In the genomic region with DNA sequence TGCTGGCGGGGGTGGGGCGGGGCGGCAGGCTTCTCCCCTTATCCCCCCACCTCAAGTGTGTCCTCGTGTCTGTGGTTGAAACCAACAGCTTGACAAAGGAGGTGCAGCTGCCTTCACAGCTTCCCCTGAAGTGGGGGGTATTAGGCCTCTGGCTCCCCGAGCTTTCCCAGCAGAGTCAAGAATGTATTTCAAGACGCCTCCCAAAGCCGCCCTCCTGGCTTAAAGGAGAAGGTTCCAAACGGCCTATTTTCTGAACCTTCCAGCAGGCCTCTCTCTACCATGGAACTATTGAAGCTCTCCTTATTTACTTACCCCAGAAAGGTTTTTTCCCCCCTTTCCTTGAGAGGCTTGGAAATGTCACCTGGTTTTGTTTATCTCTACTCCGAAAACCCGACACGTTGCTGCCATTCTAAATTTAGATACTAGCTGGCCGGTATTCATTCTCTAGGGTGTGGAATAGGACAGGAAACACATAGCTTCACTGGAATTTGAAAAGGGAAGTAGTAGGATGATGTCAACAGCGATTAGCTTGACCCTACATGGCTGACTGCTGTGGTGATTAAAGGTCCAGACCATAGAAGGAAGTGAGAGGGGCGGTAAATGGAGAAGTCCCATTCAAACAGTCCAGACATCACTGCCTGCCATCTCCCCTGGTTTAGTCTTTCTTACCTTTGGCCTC, we compare ENCODE assay signal across 1 cellular context.
TF ChIP-seq lines count a peak whose summit lies in the region.

No MANE protein-coding gene starts in this region.

TF ChIP-seq in HepG2, 621 proteins besides CTCF, POLR2A, EP300 and RAD21 (continued from another document and continues in another):
- TF ChIP-seq ZNF333 (CRISPR knock-in tag; IDR thresholded peaks at IDR 0.05; ENCODE audit: borderline replicate concordance): no peak
- no peak for TF ChIP-seq KLF9 (CRISPR knock-in tag; IDR thresholded peaks at IDR 0.05; ENCODE audit: low read depth)
- TF ChIP-seq, protein P1, sequence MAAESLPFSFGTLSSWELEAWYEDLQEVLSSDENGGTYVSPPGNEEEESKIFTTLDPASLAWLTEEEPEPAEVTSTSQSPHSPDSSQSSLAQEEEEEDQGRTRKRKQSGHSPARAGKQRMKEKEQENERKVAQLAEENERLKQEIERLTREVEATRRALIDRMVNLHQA (CRISPR knock-in tag; IDR thresholded peaks at IDR 0.05): no peak
- TF ChIP-seq, protein P2, sequence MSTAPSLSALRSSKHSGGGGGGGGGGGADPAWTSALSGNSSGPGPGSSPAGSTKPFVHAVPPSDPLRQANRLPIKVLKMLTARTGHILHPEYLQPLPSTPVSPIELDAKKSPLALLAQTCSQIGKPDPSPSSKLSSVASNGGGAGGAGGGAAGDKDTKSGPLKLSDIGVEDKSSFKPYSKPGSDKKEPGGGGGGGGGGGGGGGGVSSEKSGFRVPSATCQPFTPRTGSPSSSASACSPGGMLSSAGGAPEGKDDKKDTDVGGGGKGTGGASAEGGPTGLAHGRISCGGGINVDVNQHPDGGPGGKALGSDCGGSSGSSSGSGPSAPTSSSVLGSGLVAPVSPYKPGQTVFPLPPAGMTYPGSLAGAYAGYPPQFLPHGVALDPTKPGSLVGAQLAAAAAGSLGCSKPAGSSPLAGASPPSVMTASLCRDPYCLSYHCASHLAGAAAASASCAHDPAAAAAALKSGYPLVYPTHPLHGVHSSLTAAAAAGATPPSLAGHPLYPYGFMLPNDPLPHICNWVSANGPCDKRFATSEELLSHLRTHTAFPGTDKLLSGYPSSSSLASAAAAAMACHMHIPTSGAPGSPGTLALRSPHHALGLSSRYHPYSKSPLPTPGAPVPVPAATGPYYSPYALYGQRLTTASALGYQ (CRISPR knock-in tag; IDR thresholded peaks at IDR 0.05): 0 out of 2 replicates have a peak, but pooled peaks have one; percentile 15
- TF ChIP-seq FOXO1 (CRISPR knock-in tag; IDR thresholded peaks at IDR 0.05): peak; percentile 5; the same call in 1 of the 2 replicates
- no peak; the same call in 1 of the 2 replicates for TF ChIP-seq MXD4 (CRISPR knock-in tag; IDR thresholded peaks at IDR 0.05)
- TF ChIP-seq IRX3 (CRISPR knock-in tag; IDR thresholded peaks at IDR 0.05; ENCODE audit: borderline replicate concordance, low read depth): no peak
- TF ChIP-seq CBX1 (IDR thresholded peaks at IDR 0.05; ENCODE audit: low read depth): no peak
- TF ChIP-seq ATRX (CRISPR knock-in tag; IDR thresholded peaks at IDR 0.05; ENCODE audit: borderline replicate concordance): no peak
- TF ChIP-seq, protein P3, sequence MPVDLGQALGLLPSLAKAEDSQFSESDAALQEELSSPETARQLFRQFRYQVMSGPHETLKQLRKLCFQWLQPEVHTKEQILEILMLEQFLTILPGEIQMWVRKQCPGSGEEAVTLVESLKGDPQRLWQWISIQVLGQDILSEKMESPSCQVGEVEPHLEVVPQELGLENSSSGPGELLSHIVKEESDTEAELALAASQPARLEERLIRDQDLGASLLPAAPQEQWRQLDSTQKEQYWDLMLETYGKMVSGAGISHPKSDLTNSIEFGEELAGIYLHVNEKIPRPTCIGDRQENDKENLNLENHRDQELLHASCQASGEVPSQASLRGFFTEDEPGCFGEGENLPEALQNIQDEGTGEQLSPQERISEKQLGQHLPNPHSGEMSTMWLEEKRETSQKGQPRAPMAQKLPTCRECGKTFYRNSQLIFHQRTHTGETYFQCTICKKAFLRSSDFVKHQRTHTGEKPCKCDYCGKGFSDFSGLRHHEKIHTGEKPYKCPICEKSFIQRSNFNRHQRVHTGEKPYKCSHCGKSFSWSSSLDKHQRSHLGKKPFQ (CRISPR knock-in tag; IDR thresholded peaks at IDR 0.05; ENCODE audit: insufficient replicate concordance): peak; percentile 12
- no peak for TF ChIP-seq TBL1XR1 (IDR thresholded peaks at IDR 0.05; ENCODE audit: borderline replicate concordance, low read length, partially characterized antibody)
- TF ChIP-seq, protein P4, sequence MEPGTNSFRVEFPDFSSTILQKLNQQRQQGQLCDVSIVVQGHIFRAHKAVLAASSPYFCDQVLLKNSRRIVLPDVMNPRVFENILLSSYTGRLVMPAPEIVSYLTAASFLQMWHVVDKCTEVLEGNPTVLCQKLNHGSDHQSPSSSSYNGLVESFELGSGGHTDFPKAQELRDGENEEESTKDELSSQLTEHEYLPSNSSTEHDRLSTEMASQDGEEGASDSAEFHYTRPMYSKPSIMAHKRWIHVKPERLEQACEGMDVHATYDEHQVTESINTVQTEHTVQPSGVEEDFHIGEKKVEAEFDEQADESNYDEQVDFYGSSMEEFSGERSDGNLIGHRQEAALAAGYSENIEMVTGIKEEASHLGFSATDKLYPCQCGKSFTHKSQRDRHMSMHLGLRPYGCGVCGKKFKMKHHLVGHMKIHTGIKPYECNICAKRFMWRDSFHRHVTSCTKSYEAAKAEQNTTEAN (CRISPR knock-in tag; conservative IDR thresholded peaks at IDR 0.05): no peak
- TF ChIP-seq HDAC1 (CRISPR knock-in tag; IDR thresholded peaks at IDR 0.05): peak; percentile 14; the same call in 1 of the 2 replicates
- no peak; the same call in 1 of the 2 replicates for TF ChIP-seq ZFP41 (CRISPR knock-in tag; IDR thresholded peaks at IDR 0.05; ENCODE audit: borderline replicate concordance)
- TF ChIP-seq THYN1 (CRISPR knock-in tag; IDR thresholded peaks at IDR 0.05; ENCODE audit: borderline replicate concordance, low read depth): no peak
- no peak for TF ChIP-seq NFRKB (IDR thresholded peaks at IDR 0.05)
- no peak for TF ChIP-seq ZNF564 (CRISPR knock-in tag; IDR thresholded peaks at IDR 0.05)
- TF ChIP-seq, protein P5, sequence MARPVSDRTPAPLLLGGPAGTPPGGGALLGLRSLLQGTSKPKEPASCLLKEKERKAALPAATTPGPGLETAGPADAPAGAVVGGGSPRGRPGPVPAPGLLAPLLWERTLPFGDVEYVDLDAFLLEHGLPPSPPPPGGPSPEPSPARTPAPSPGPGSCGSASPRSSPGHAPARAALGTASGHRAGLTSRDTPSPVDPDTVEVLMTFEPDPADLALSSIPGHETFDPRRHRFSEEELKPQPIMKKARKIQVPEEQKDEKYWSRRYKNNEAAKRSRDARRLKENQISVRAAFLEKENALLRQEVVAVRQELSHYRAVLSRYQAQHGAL (CRISPR knock-in tag; IDR thresholded peaks at IDR 0.05; ENCODE audit: not compliant biosample characterization): no peak
- TF ChIP-seq TGIF2 (CRISPR knock-in tag; IDR thresholded peaks at IDR 0.05): peak; percentile 37; the same call in 1 of the 2 replicates
- TF ChIP-seq RBFOX2 (IDR thresholded peaks at IDR 0.05; ENCODE audit: low read depth, low read length): no peak
- TF ChIP-seq EEA1 (CRISPR knock-in tag; IDR thresholded peaks at IDR 0.05; ENCODE audit: borderline replicate concordance): no peak
- no peak for TF ChIP-seq POGZ (CRISPR knock-in tag; IDR thresholded peaks at IDR 0.05)
- no peak for TF ChIP-seq MAFG (CRISPR knock-in tag; IDR thresholded peaks at IDR 0.05)
- no peak for TF ChIP-seq NFE2L2 (IDR thresholded peaks at IDR 0.05; ENCODE audit: low read length)
- no peak for TF ChIP-seq PLRG1 (conservative IDR thresholded peaks at IDR 0.05)
- no peak for TF ChIP-seq ZSCAN31 (CRISPR knock-in tag; IDR thresholded peaks at IDR 0.05; ENCODE audit: low read depth)
- TF ChIP-seq, protein P6, sequence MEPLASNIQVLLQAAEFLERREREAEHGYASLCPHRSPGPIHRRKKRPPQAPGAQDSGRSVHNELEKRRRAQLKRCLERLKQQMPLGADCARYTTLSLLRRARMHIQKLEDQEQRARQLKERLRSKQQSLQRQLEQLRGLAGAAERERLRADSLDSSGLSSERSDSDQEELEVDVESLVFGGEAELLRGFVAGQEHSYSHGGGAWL (CRISPR knock-in tag; IDR thresholded peaks at IDR 0.05): no peak
- TF ChIP-seq, protein P7, sequence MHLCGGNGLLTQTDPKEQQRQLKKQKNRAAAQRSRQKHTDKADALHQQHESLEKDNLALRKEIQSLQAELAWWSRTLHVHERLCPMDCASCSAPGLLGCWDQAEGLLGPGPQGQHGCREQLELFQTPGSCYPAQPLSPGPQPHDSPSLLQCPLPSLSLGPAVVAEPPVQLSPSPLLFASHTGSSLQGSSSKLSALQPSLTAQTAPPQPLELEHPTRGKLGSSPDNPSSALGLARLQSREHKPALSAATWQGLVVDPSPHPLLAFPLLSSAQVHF (CRISPR knock-in tag; IDR thresholded peaks at IDR 0.05): 0 out of 2 replicates have a peak, but pooled peaks have one; percentile 2
- TF ChIP-seq RORA (CRISPR knock-in tag; IDR thresholded peaks at IDR 0.05): no peak
- no peak for TF ChIP-seq ZSCAN25 (CRISPR knock-in tag; IDR thresholded peaks at IDR 0.05)
- no peak for TF ChIP-seq KDM2A (CRISPR knock-in tag; IDR thresholded peaks at IDR 0.05; ENCODE audit: borderline replicate concordance, low read depth)
- no peak for TF ChIP-seq CENPT (CRISPR knock-in tag; IDR thresholded peaks at IDR 0.05; ENCODE audit: low read depth)
- TF ChIP-seq ZNF724P (CRISPR knock-in tag; IDR thresholded peaks at IDR 0.05; ENCODE audit: borderline replicate concordance): no peak
- TF ChIP-seq, protein P8, sequence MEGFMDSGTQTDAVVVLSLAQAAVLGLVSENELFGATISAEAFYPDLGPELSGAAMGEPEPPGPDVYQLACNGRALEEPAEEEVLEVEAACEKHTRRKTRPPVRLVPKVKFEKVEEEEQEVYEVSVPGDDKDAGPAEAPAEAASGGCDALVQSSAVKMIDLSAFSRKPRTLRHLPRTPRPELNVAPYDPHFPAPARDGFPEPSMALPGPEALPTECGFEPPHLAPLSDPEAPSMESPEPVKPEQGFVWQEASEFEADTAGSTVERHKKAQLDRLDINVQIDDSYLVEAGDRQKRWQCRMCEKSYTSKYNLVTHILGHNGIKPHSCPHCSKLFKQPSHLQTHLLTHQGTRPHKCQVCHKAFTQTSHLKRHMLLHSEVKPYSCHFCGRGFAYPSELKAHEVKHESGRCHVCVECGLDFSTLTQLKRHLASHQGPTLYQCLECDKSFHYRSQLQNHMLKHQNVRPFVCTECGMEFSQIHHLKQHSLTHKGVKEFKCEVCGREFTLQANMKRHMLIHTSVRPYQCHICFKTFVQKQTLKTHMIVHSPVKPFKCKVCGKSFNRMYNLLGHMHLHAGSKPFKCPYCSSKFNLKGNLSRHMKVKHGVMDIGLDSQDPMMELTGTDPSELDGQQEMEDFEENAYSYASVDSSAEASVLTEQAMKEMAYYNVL (CRISPR knock-in tag; IDR thresholded peaks at IDR 0.05; ENCODE audit: borderline replicate concordance): no peak
- TF ChIP-seq ZNF260 (CRISPR knock-in tag; IDR thresholded peaks at IDR 0.05; ENCODE audit: borderline replicate concordance, low read depth): no peak
- TF ChIP-seq ZFP37 (CRISPR knock-in tag; IDR thresholded peaks at IDR 0.05; ENCODE audit: borderline replicate concordance): no peak
- no peak for TF ChIP-seq ZKSCAN8 (CRISPR knock-in tag; IDR thresholded peaks at IDR 0.05; ENCODE audit: borderline replicate concordance)
- TF ChIP-seq ZNF775 (CRISPR knock-in tag; IDR thresholded peaks at IDR 0.05; ENCODE audit: borderline replicate concordance): no peak
- TF ChIP-seq RBAK (CRISPR knock-in tag; IDR thresholded peaks at IDR 0.05): no peak
- TF ChIP-seq MBD4 (IDR thresholded peaks at IDR 0.05; ENCODE audit: borderline replicate concordance, low read length): no peak
- TF ChIP-seq ZNF557 (CRISPR knock-in tag; IDR thresholded peaks at IDR 0.05): no peak
- no peak for TF ChIP-seq NCOA1 (CRISPR knock-in tag; IDR thresholded peaks at IDR 0.05)
- no peak for TF ChIP-seq SRY (CRISPR knock-in tag; IDR thresholded peaks at IDR 0.05)
- no peak for TF ChIP-seq KLF16 (CRISPR knock-in tag; IDR thresholded peaks at IDR 0.05)
- TF ChIP-seq CHD4 (IDR thresholded peaks at IDR 0.05; ENCODE audit: borderline replicate concordance, low read length): no peak
- TF ChIP-seq DMAP1 (CRISPR knock-in tag; IDR thresholded peaks at IDR 0.05): peak; percentile 41
- TF ChIP-seq ZNF235 (CRISPR knock-in tag; IDR thresholded peaks at IDR 0.05; ENCODE audit: borderline replicate concordance): no peak
- TF ChIP-seq, protein P9, sequence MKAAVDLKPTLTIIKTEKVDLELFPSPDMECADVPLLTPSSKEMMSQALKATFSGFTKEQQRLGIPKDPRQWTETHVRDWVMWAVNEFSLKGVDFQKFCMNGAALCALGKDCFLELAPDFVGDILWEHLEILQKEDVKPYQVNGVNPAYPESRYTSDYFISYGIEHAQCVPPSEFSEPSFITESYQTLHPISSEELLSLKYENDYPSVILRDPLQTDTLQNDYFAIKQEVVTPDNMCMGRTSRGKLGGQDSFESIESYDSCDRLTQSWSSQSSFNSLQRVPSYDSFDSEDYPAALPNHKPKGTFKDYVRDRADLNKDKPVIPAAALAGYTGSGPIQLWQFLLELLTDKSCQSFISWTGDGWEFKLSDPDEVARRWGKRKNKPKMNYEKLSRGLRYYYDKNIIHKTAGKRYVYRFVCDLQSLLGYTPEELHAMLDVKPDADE (CRISPR knock-in tag; IDR thresholded peaks at IDR 0.05): no peak
- TF ChIP-seq ZFP82 (CRISPR knock-in tag; IDR thresholded peaks at IDR 0.05; ENCODE audit: borderline replicate concordance): peak; percentile 58; the same call in 1 of the 2 replicates
- TF ChIP-seq KDM5A (IDR thresholded peaks at IDR 0.05; ENCODE audit: borderline replicate concordance, low read length): no peak
- TF ChIP-seq KMT2A (CRISPR knock-in tag; IDR thresholded peaks at IDR 0.05): no peak
- no peak for TF ChIP-seq ZBTB38 (CRISPR knock-in tag; IDR thresholded peaks at IDR 0.05)
- TF ChIP-seq, protein P10, sequence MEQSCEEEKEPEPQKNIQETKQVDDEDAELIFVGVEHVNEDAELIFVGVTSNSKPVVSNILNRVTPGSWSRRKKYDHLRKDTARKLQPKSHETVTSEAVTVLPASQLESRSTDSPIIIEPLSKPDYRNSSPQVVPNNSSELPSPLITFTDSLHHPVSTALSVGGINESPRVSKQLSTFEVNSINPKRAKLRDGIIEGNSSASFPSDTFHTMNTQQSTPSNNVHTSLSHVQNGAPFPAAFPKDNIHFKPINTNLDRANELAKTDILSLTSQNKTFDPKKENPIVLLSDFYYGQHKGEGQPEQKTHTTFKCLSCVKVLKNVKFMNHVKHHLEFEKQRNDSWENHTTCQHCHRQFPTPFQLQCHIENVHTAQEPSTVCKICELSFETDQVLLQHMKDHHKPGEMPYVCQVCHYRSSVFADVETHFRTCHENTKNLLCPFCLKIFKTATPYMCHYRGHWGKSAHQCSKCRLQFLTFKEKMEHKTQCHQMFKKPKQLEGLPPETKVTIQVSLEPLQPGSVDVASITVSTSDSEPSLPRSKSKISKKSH (CRISPR knock-in tag; IDR thresholded peaks at IDR 0.05; ENCODE audit: borderline replicate concordance): no peak
- TF ChIP-seq SP5 (CRISPR knock-in tag; IDR thresholded peaks at IDR 0.05; ENCODE audit: borderline replicate concordance, low read depth): no peak
- peak; percentile 44; the same call in 1 of the 2 replicates for TF ChIP-seq CCDC6 (CRISPR knock-in tag; IDR thresholded peaks at IDR 0.05)
- TF ChIP-seq, protein P11, sequence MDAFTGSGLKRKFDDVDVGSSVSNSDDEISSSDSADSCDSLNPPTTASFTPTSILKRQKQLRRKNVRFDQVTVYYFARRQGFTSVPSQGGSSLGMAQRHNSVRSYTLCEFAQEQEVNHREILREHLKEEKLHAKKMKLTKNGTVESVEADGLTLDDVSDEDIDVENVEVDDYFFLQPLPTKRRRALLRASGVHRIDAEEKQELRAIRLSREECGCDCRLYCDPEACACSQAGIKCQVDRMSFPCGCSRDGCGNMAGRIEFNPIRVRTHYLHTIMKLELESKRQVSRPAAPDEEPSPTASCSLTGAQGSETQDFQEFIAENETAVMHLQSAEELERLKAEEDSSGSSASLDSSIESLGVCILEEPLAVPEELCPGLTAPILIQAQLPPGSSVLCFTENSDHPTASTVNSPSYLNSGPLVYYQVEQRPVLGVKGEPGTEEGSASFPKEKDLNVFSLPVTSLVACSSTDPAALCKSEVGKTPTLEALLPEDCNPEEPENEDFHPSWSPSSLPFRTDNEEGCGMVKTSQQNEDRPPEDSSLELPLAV (CRISPR knock-in tag; conservative IDR thresholded peaks at IDR 0.05; ENCODE audit: low read depth): no peak
